Comparison of ENCODE assay signal across 8 cellular contexts in genomic region chr10:80468002-80468401, GRCh38. TPM values are rescaled to one million over a fixed set of nuclear protein-coding genes. Genes with fewer than 3 reads are reported as not detected.
A peak's percentile ranks its signal among the peaks of the same experiment; 100 is the strongest.
DNase-seq lines count a peak whose midpoint lies in the region; ATAC-seq, FAIRE-seq and TF ChIP-seq lines count a peak whose summit lies in the region.

No MANE protein-coding gene starts in this region.

- no peaks in the 10 kb centered on the region for H3K27me3 Mint-ChIP-seq in CD4-positive, alpha-beta memory T cell
- H3K27me3 Mint-ChIP-seq in nephron progenitor cell (ENCODE audit: low read depth, poor library complexity): no peaks in the 10 kb centered on the region

- 30 to 34% methylated on average over 6 of the region's 6 CpGs for WGBS in upper lobe of left lung, 2 donors

- peaks cover 100% of the 10 kb centered on the region for H3K4me1 ChIP-seq in CD4-positive, alpha-beta memory T cell (ENCODE audit: insufficient read depth, low read length)
- H3K4me1 ChIP-seq in endothelial cell of umbilical vein (ENCODE audit: control insufficient read depth, extremely low read depth, insufficient read depth, low read length): peaks cover 95% of the 10 kb centered on the region
- peaks cover 95 to 100% (median 99%) of the 10 kb centered on the region in 4 donors for H3K4me1 ChIP-seq in upper lobe of left lung

- H3K4me1 Mint-ChIP-seq in CD4-positive, alpha-beta memory T cell: peaks cover 76 to 99% (median 91%) of the 10 kb centered on the region in 4 donors
- H3K4me1 Mint-ChIP-seq in nephron progenitor cell: peaks cover 94% of the 10 kb centered on the region

- peak overlapping the region; percentile 93 to 100 (median 96) for H3K27ac Mint-ChIP-seq in CD4-positive, alpha-beta memory T cell
- H3K27ac Mint-ChIP-seq in nephron progenitor cell: peak overlapping the region; percentile 96

- peak overlapping the region; percentile 78 for H3K9ac ChIP-seq in endothelial cell of umbilical vein (replicated peaks; ENCODE audit: extremely low read depth, insufficient read depth, low read length)

- H3K36me3 ChIP-seq in CD4-positive, alpha-beta memory T cell (ENCODE audit: insufficient read depth, low read length): peaks cover 5% of the 10 kb centered on the region
- peaks cover 3 to 10% of the 10 kb centered on the region in 2 experiments for H3K36me3 ChIP-seq in endothelial cell of umbilical vein (ENCODE audit: control insufficient read depth in 2 of 2, extremely low read depth in 1 of 2, insufficient read depth in 2 of 2, low read length in 2 of 2)
- peaks cover 0 to 40% (median 6%) of the 10 kb centered on the region in 4 donors for H3K36me3 ChIP-seq in upper lobe of left lung

- ATAC-seq in upper lobe of left lung (ENCODE audit: low FRiP score in 2 of 2) (peak; percentile 64 to 81), HG02870 (IDR thresholded peaks at IDR 0.05; ENCODE audit: unreplicated experiment) (no peak), HG02571 (IDR thresholded peaks at IDR 0.05; ENCODE audit: unreplicated experiment) (no peak)

- DNase-seq in CD4-positive, alpha-beta memory T cell: peak; percentile 47 to 72 (median 59)
- DNase-seq in activated CD4-positive, alpha-beta T cell treated with anti-CD3 and anti-CD28 coated beads, Interleukin-2, amount 50 U/mL, for 1 hour: peak; percentile 65
- peak; percentile 90 for DNase-seq in endothelial cell of umbilical vein (ENCODE audit: low read depth, low spot score)
- peak; percentile 56 for DNase-seq in nephron progenitor cell
- peak; percentile 71 to 89 for DNase-seq in upper lobe of left lung
- DNase-seq in COLO829 (ENCODE audit: low spot score): no peak

- no peaks in the 10 kb centered on the region for H3K27me3 ChIP-seq in CD4-positive, alpha-beta memory T cell (ENCODE audit: insufficient read depth, low read length)
- H3K27me3 ChIP-seq in endothelial cell of umbilical vein (ENCODE audit: control insufficient read depth in 2 of 2, insufficient read depth in 2 of 2, low read length in 2 of 2) (no peaks in the 10 kb centered on the region), upper lobe of left lung (no peaks in the 10 kb centered on the region)

- peak in 3 of 4 donors; percentile 64 to 97 (median 88) for TF ChIP-seq EP300 in upper lobe of left lung (IDR thresholded peaks at IDR 0.05)

- peak overlapping the region; percentile 8 to 48 for H3K4me3 ChIP-seq in CD4-positive, alpha-beta memory T cell (ENCODE audit: low read length in 2 of 2)
- H3K4me3 ChIP-seq in endothelial cell of umbilical vein (replicated peaks in 1 of 3; ENCODE audit: insufficient read depth in 1 of 3, low read depth in 1 of 3, low read length in 3 of 3) (peak overlapping the region in 1 of 3 experiments; percentile 47), upper lobe of left lung (peak overlapping the region in 3 of 4 donors; percentile 5 to 27 (median 18))

- dilution Hi-C loops in endothelial cell of umbilical vein (cut with MboI; ENCODE audit: extremely low pct_ligation_motif_present, low sequenced_read_pairs): no loop called here

- H3K9me3 Mint-ChIP-seq in CD4-positive, alpha-beta memory T cell: peaks cover 0 to 1% (median 0%) of the 10 kb centered on the region in 8 donors
- no peaks in the 10 kb centered on the region for H3K9me3 Mint-ChIP-seq in nephron progenitor cell

- intact Hi-C loops in CD4-positive, alpha-beta memory T cell (cut with micrococcal nuclease): loop anchor here (1.0 to 5.0 kb wide), 3 partner anchors 9 to 266 kb away; no protein-coding TSS in a partner anchor
- intact Hi-C loops in endothelial cell of umbilical vein (cut with micrococcal nuclease): loop anchor here (1.0 to 2.0 kb wide), 2 partner anchors 13 to 41 kb away; partner anchors contain the start of gene TSPAN14

- H3K4me3 Mint-ChIP-seq in CD4-positive, alpha-beta memory T cell: peak overlapping the region; percentile 83 to 100 (median 94)
- peak overlapping the region; percentile 54 for H3K4me3 Mint-ChIP-seq in nephron progenitor cell

- CTCF ChIA-PET in CD4-positive, alpha-beta memory T cell (lab: Charles Lee; ENCODE audit: partially characterized antibody): interaction anchor here (1.4 to 20.7 kb wide), 7 partner anchors 10 to 36 kb away, joined by 3 to 516 read pairs (median 74); no protein-coding TSS in a partner anchor
- CTCF ChIA-PET in endothelial cell of umbilical vein (lab: Charles Lee): interaction anchor here (1.3 to 37.4 kb wide), 4 partner anchors 9 to 38 kb away, joined by 3 to 1118 read pairs (median 7); no protein-coding TSS in a partner anchor

- FAIRE-seq in endothelial cell of umbilical vein (lab: Jason Lieb, UNC): peak; percentile 94

- no peaks in the 10 kb centered on the region for H3K9me3 ChIP-seq in CD4-positive, alpha-beta memory T cell (ENCODE audit: control insufficient read depth in 1 of 2, low read length in 2 of 2)
- no peaks in the 10 kb centered on the region for H3K9me3 ChIP-seq in endothelial cell of umbilical vein (replicated peaks; ENCODE audit: control insufficient read depth, insufficient read depth, low read length)
- no peaks in the 10 kb centered on the region for H3K9me3 ChIP-seq in upper lobe of left lung

- no TSS peak for BruUV-seq in endothelial cell of umbilical vein (replicated peaks; lab: Mats Ljungman, UMichigan)

- H3K36me3 Mint-ChIP-seq in CD4-positive, alpha-beta memory T cell: peaks cover 29 to 41% of the 10 kb centered on the region in 2 donors
- peaks cover 18% of the 10 kb centered on the region for H3K36me3 Mint-ChIP-seq in nephron progenitor cell (ENCODE audit: low read depth)

- H3K79me2 ChIP-seq in endothelial cell of umbilical vein (ENCODE audit: control insufficient read depth, insufficient read depth, low read length): peaks cover 100% of the 10 kb centered on the region

- no peaks in the 10 kb centered on the region for H3K9me1 ChIP-seq in endothelial cell of umbilical vein (replicated peaks; ENCODE audit: control insufficient read depth, extremely low read depth, insufficient read depth, low read length)

- H3K27ac ChIP-seq in CD4-positive, alpha-beta memory T cell (ENCODE audit: low read depth, low read length): peak overlapping the region; percentile 83
- peak overlapping the region; percentile 79 for H3K27ac ChIP-seq in endothelial cell of umbilical vein (ENCODE audit: insufficient read depth, low read depth, low read length)
- peak overlapping the region; percentile 98 to 100 (median 99) for H3K27ac ChIP-seq in upper lobe of left lung

- TF ChIP-seq CTCF in endothelial cell of umbilical vein (IDR thresholded peaks at IDR 0.05; ENCODE audit: extremely low read depth in 1 of 2, insufficient read depth in 1 of 2, low read depth in 1 of 2, low read length in 2 of 2) (peak; percentile 7 to 10), nephron progenitor cell (IDR thresholded peaks at IDR 0.05) (no peak), upper lobe of left lung (IDR thresholded peaks at IDR 0.05) (no peak)

- H3K4me2 ChIP-seq in endothelial cell of umbilical vein (ENCODE audit: insufficient read depth, low read length): peak overlapping the region; percentile 86

- H4K20me1 ChIP-seq in endothelial cell of umbilical vein (replicated peaks; ENCODE audit: control insufficient read depth, extremely low read depth, insufficient read depth, low read length): peaks cover under 1% of the 10 kb centered on the region

- no peak overlapping the region for H2AFZ ChIP-seq in endothelial cell of umbilical vein (ENCODE audit: low read depth, low read length)

- POLR2A ChIA-PET in CD4-positive, alpha-beta memory T cell (lab: Charles Lee; ENCODE audit: partially characterized antibody): interaction anchor here (0.9 to 31.9 kb wide), 11 partner anchors 9 to 281 kb away, joined by 3 to 906 read pairs (median 6); partner anchors contain the start of genes PRXL2A and TSPAN14
- POLR2A ChIA-PET in endothelial cell of umbilical vein (lab: Charles Lee): interaction anchor here (0.8 to 1.5 kb wide), 2 partner anchors 16 to 30 kb away, joined by 3 read pairs; no protein-coding TSS in a partner anchor

- peak; percentile 25 for TF ChIP-seq POLR2A in endothelial cell of umbilical vein (IDR thresholded peaks at IDR 0.05; ENCODE audit: low read depth, low read length)
- peak in 3 of 4 donors; percentile 15 to 78 (median 29) for TF ChIP-seq POLR2A in upper lobe of left lung (IDR thresholded peaks at IDR 0.05)

TF ChIP-seq in endothelial cell of umbilical vein, 7 proteins besides CTCF, POLR2A, EP300 and RAD21:
- TF ChIP-seq FOS (IDR thresholded peaks at IDR 0.05; ENCODE audit: borderline replicate concordance, insufficient read depth, low read length): no peak
- TF ChIP-seq EZH2 (IDR thresholded peaks at IDR 0.05; ENCODE audit: borderline replicate concordance, low read depth, low read length, severe bottlenecking): no peak
- TF ChIP-seq POLR2AphosphoS5 (IDR thresholded peaks at IDR 0.05; ENCODE audit: insufficient read depth, low read depth, low read length): peak; percentile 83
- no peak for TF ChIP-seq MYC (IDR thresholded peaks at IDR 0.05; ENCODE audit: low read depth, low read length)

RNA-seq across cellular contexts. Expression of gene TSPAN14, which starts 13.9 kb away (rescaled TPM):
- total RNA-seq in CD4-positive, alpha-beta memory T cell: 100 to 1,000 TPM; 151 to 153 TPM
- 100 to 1,000 TPM; 148 to 246 TPM for polyA plus RNA-seq in CD4-positive, alpha-beta memory T cell
- total RNA-seq in endothelial cell of umbilical vein: 237 and 242 TPM in 2 replicates
- 210 and 211 TPM in 2 replicates for polyA plus RNA-seq in endothelial cell of umbilical vein
- 175 and 189 TPM in 2 replicates for polyA plus RNA-seq in endothelial cell of umbilical vein (2011; cell fraction: cytosol; rRNA removed)
- 188 and 193 TPM in 2 replicates for polyA plus RNA-seq in endothelial cell of umbilical vein (2011; cell fraction: nucleus; rRNA removed)
- 199 and 207 TPM in 2 replicates for polyA plus RNA-seq in endothelial cell of umbilical vein (2012)
- polyA minus RNA-seq in endothelial cell of umbilical vein: 175 and 203 TPM in 2 replicates
- 8.0 TPM for polyA minus RNA-seq in endothelial cell of umbilical vein (2011; cell fraction: cytosol; rRNA and poly(A)+ RNA removed)
- 82.2 and 84.2 TPM in 2 replicates for polyA minus RNA-seq in endothelial cell of umbilical vein (2011; cell fraction: nucleus; rRNA and poly(A)+ RNA removed)
- total RNA-seq in upper lobe of left lung: 100 to 1,000 TPM in 4 of 6 donors, 10 to 100 TPM in 2; 52.1 to 157 (median 111) TPM

RNA-seq across cellular contexts. Expression of gene PRXL2A, which starts 59.7 kb away (rescaled TPM):
- 1 to 10 TPM; 3.6 to 4.7 TPM for total RNA-seq in CD4-positive, alpha-beta memory T cell
- 1 to 10 TPM; 3.8 to 6.0 TPM for polyA plus RNA-seq in CD4-positive, alpha-beta memory T cell
- 290 and 321 TPM in 2 replicates for total RNA-seq in endothelial cell of umbilical vein
- polyA plus RNA-seq in endothelial cell of umbilical vein: 68.1 and 113 TPM in 2 replicates
- 215 and 226 TPM in 2 replicates for polyA plus RNA-seq in endothelial cell of umbilical vein (2011; cell fraction: cytosol; rRNA removed)
- polyA plus RNA-seq in endothelial cell of umbilical vein (2011; cell fraction: nucleus; rRNA removed): 92.3 and 112 TPM in 2 replicates
- polyA plus RNA-seq in endothelial cell of umbilical vein (2012): 256 and 281 TPM in 2 replicates
- 99.3 and 99.6 TPM in 2 replicates for polyA minus RNA-seq in endothelial cell of umbilical vein
- polyA minus RNA-seq in endothelial cell of umbilical vein (2011; cell fraction: cytosol; rRNA and poly(A)+ RNA removed): 8.0 TPM
- polyA minus RNA-seq in endothelial cell of umbilical vein (2011; cell fraction: nucleus; rRNA and poly(A)+ RNA removed): 28.6 and 41.4 TPM in 2 replicates
- total RNA-seq in upper lobe of left lung: 10 to 100 TPM; 19.9 to 46.0 (median 33.2) TPM

Comparison
In these comparisons a context has a peak if more than half of its experiments do, and no peak if none do; other contexts are left out.
1. CTCF ChIP-seq: peak in endothelial cell of umbilical vein (2 of 2); none in nephron progenitor cell (single experiment) and upper lobe of left lung (0 of 6).
2. ATAC-seq: peak in upper lobe of left lung (2 of 2); none in HG02870 (single experiment) and HG02571 (single experiment).
3. Peak in every context shown above with its lines, with median percentiles within 50 percentile points of each other: H3K27ac ChIP-seq.